ENCODE assay signal across 1 cellular context in genomic region chr1:26161408-26162219, GRCh38.
TF ChIP-seq lines count a peak whose summit lies in the region.

No MANE protein-coding gene starts in this region.

TF ChIP-seq in endothelial cell of umbilical vein, 7 proteins besides CTCF, POLR2A, EP300 and RAD21:
- TF ChIP-seq POLR2AphosphoS5 (IDR thresholded peaks at IDR 0.05; ENCODE audit: insufficient read depth, low read depth, low read length) (no peak), EZH2 (IDR thresholded peaks at IDR 0.05; ENCODE audit: borderline replicate concordance, low read depth, low read length, severe bottlenecking) (no peak), JUN (IDR thresholded peaks at IDR 0.05; ENCODE audit: borderline replicate concordance, insufficient read depth, insufficient read length, low read depth) (no peak), MAX (IDR thresholded peaks at IDR 0.05; ENCODE audit: insufficient read depth, insufficient read length) (no peak)
